ENCODE assay signal across 22 cellular contexts in genomic region chr4:140633154-140633553, GRCh38.
"Had no signal": no experiment of that assay in that cellular context is flagged by ENCODE, and none has a peak within 500 bp of the region (broad histone marks: within the 10 kb centered on the region; RNA-seq: fewer than 3 reads in every experiment).

No MANE protein-coding gene starts in this region.

- H3K36me3 ChIP-seq: ovary had no signal

- H3K4me3 ChIP-seq: esophagus muscularis mucosa, heart right ventricle, left lung, ovary, skin epidermis, upper lobe of left lung, vagina had no signal

- H3K27me3 ChIP-seq: esophagus muscularis mucosa, foreskin keratinocyte, heart right ventricle, left lung, ovary, upper lobe of left lung, vagina had no signal

- ATAC-seq: activated naive CD4-positive, alpha-beta T cell treated with anti-CD3 and anti-CD28 coated beads, Interleukin-2, amount 50 U/mL, for 72 hours; activated T-cell treated with anti-CD3 and anti-CD28 coated beads, Interleukin-2, amount 50 U/mL, for 72 hours; foreskin keratinocyte; left lung; naive thymus-derived CD4-positive, alpha-beta T cell; sciatic nerve; stimulated activated effector memory CD8-positive, alpha-beta T cell treated with anti-CD3 and anti-CD28 coated beads, Interleukin-12 subunit alpha, Interleukin-12 subunit beta, amount 100 ng/mL, for 72 hours; stimulated activated naive CD8-positive, alpha-beta T cell treated with anti-CD3 and anti-CD28 coated beads, Interleukin-15, amount 100 ng/mL, for 72 hours had no signal

- DNase-seq: activated CD4-positive, alpha-beta T cell treated with anti-CD3 and anti-CD28 coated beads for 4 hours; activated CD4-positive, alpha-beta T cell treated with anti-CD3 and anti-CD28 coated beads, Interleukin-2, amount 50 U/mL, for 4 hours; activated CD4-positive, CD25-positive, alpha-beta regulatory T cell; activated naive CD4-positive, alpha-beta T cell; activated T-cell treated with anti-CD3 and anti-CD28 coated beads for 4 hours; activated T-cell treated with anti-CD3 and anti-CD28 coated beads, Interleukin-2, amount 50 U/mL, for 72 hours; dermis blood vessel endothelial cell; effector CD4-positive, alpha-beta T cell; foreskin keratinocyte; heart right ventricle; left lung; naive thymus-derived CD4-positive, alpha-beta T cell; ovary; stimulated activated CD4-positive, alpha-beta T cell treated with anti-CD3 and anti-CD28 coated beads, Interleukin-4, amount 100 ng/mL, for 24 hours; stimulated activated naive CD8-positive, alpha-beta T cell treated with anti-CD3 and anti-CD28 coated beads, Interleukin-15, amount 100 ng/mL, for 72 hours had no signal

- H3K9me3 ChIP-seq: esophagus muscularis mucosa, heart right ventricle, left lung, ovary, upper lobe of left lung, vagina had no signal

- H3K27ac ChIP-seq: esophagus muscularis mucosa, foreskin keratinocyte, heart right ventricle, left lung, ovary, skin epidermis, upper lobe of left lung, vagina had no signal

- H3K4me1 ChIP-seq: esophagus muscularis mucosa, left lung had no signal
